Comparison of ENCODE assay signal across 9 cellular contexts in genomic region chr17:77318491-77319210, GRCh38.
DNase-seq lines count a peak whose midpoint lies in the region; ATAC-seq and TF ChIP-seq lines count a peak whose summit lies in the region.
"Had no signal": no experiment of that assay in that cellular context is flagged by ENCODE, and none has a peak within 500 bp of the region (broad histone marks: within the 10 kb centered on the region; RNA-seq: fewer than 3 reads in every experiment).

No MANE protein-coding gene starts in this region.

- H3K9ac ChIP-seq in adipocyte (ENCODE audit: low read length): peak overlapping the region; percentile 96

- in situ Hi-C loops in transverse colon (cut with MboI; ENCODE audit: low pct_ligation_motif_present in 1 of 4, low pct_unique_long_range_greater_than_20kb in 1 of 4, low sequenced_read_pairs in 3 of 4): no loop called here

- DNase-seq in activated T-cell treated with anti-CD3 and anti-CD28 coated beads, Interleukin-2, amount 50 U/mL, for 24 hours: no peak
- no peak for DNase-seq in activated T-cell treated with anti-CD3 and anti-CD28 coated beads, Interleukin-2, amount 50 U/mL, for 1 hour
- peak; percentile 36 for DNase-seq in adipocyte (ENCODE audit: low read depth)
- peak; percentile 53 to 65 for DNase-seq in left colon
- DNase-seq in transverse colon: peak; percentile 54
- DNase-seq in GM10248 (ENCODE audit: extremely low spot score): no peak
- no peak for DNase-seq in central memory CD4-positive, alpha-beta T cell
- DNase-seq: NCI-H510A treated with DMSO at 0.1 percent for 48 hours had no signal

- H3K4me1 Mint-ChIP-seq in activated T-cell treated with anti-CD3 and anti-CD28 coated beads, Interleukin-2, amount 50 U/mL, for 24 hours (ENCODE audit: low read depth): peaks cover 17% of the 10 kb centered on the region

- no peaks in the 10 kb centered on the region for H3K36me3 Mint-ChIP-seq in activated T-cell treated with anti-CD3 and anti-CD28 coated beads, Interleukin-2, amount 50 U/mL, for 24 hours (ENCODE audit: low read depth)

- H3K9me3 Mint-ChIP-seq in activated T-cell treated with anti-CD3 and anti-CD28 coated beads, Interleukin-2, amount 50 U/mL, for 24 hours: no peaks in the 10 kb centered on the region

- 33% methylated on average over 14 of the region's 14 CpGs; no CpG with 5 or more reads in 1 of the 2 donors for WGBS in transverse colon (ENCODE audit: low coverage in 1 of 2), 2 donors

- H3K36me3 ChIP-seq in adipocyte (ENCODE audit: control insufficient read depth, insufficient read depth, low read length, severe bottlenecking) (no peaks in the 10 kb centered on the region), transverse colon (no peaks in the 10 kb centered on the region)

- ATAC-seq in left colon (peak; percentile 55), esophagus mucosa (no peak)

- peaks cover 56% of the 10 kb centered on the region for H3K4me1 ChIP-seq in adipocyte (ENCODE audit: control insufficient read depth, insufficient read depth, low read length)
- H3K4me1 ChIP-seq in transverse colon: peaks cover 31 to 66% (median 52%) of the 10 kb centered on the region in 4 donors

- H3K27me3 ChIP-seq in adipocyte (replicated peaks; ENCODE audit: control insufficient read depth, insufficient read depth, low read length) (no peaks in the 10 kb centered on the region), transverse colon (no peaks in the 10 kb centered on the region)

- TF ChIP-seq POLR2A in transverse colon (IDR thresholded peaks at IDR 0.05): no peak

- H3K9me3 ChIP-seq in adipocyte (ENCODE audit: control insufficient read depth, low read length): no peaks in the 10 kb centered on the region
- no peaks in the 10 kb centered on the region for H3K9me3 ChIP-seq in transverse colon

- TF ChIP-seq EP300 in transverse colon (IDR thresholded peaks at IDR 0.05; ENCODE audit: low read depth): no peak

- peak overlapping the region; percentile 87 for H3K27ac Mint-ChIP-seq in activated T-cell treated with anti-CD3 and anti-CD28 coated beads, Interleukin-2, amount 50 U/mL, for 24 hours

- no peak overlapping the region for H3K4me3 Mint-ChIP-seq in activated T-cell treated with anti-CD3 and anti-CD28 coated beads, Interleukin-2, amount 50 U/mL, for 24 hours

- TF ChIP-seq CTCF in transverse colon (IDR thresholded peaks at IDR 0.05) (no peak), GM10248 (IDR thresholded peaks at IDR 0.05; ENCODE audit: control extremely low read depth, extremely low read depth, low read depth, missing control alignments) (no peak)

- POLR2A ChIA-PET in GM10248 (lab: Yijun Ruan, JAX): no interaction called here

- H3K27me3 Mint-ChIP-seq in activated T-cell treated with anti-CD3 and anti-CD28 coated beads, Interleukin-2, amount 50 U/mL, for 24 hours: no peaks in the 10 kb centered on the region

- intact Hi-C loops in left colon (cut with DNase I, micrococcal nuclease) (no loop called here), transverse colon (cut with DNase I; ENCODE audit: low total_unique reads) (no loop called here)

- peak overlapping the region; percentile 87 to 91 (median 90) for H3K27ac ChIP-seq in transverse colon

- H3K4me3 ChIP-seq in adipocyte (ENCODE audit: low read length) (peak overlapping the region; percentile 92), transverse colon (peak overlapping the region in 3 of 4 donors; percentile 33 to 51 (median 41))

- CTCF ChIA-PET in GM10248 (lab: Yijun Ruan, JAX): no interaction called here

Comparison
In these comparisons a context has a peak if more than half of its experiments do, and no peak if none do; other contexts are left out.
1. DNase-seq: peak in adipocyte (single experiment), left colon (2 of 2) and transverse colon (single experiment); none in activated T-cell treated with anti-CD3 and anti-CD28 coated beads, Interleukin-2, amount 50 U/mL, for 24 hours (single experiment), activated T-cell treated with anti-CD3 and anti-CD28 coated beads, Interleukin-2, amount 50 U/mL, for 1 hour (single experiment), GM10248 (single experiment) and central memory CD4-positive, alpha-beta T cell (single experiment).